ENCODE assay signal across 2 cellular contexts in genomic region chr19:55352746-55353145, GRCh38.
TF ChIP-seq lines count a peak whose summit lies in the region.

No MANE protein-coding gene starts in this region.

TF ChIP-seq in HepG2, 621 proteins besides CTCF, POLR2A, EP300 and RAD21:
- TF ChIP-seq STAG1 (CRISPR knock-in tag; IDR thresholded peaks at IDR 0.05) (no peak), ZNF547 (CRISPR knock-in tag; IDR thresholded peaks at IDR 0.05) (0 out of 2 replicates have a peak, but pooled peaks have one; percentile 23)

TF ChIP-seq in WTC11, 78 proteins besides CTCF, POLR2A, EP300 and RAD21:
- TF ChIP-seq ETV6 (CRISPR knock-in tag; IDR thresholded peaks at IDR 0.05) (no peak), ZNF232 (CRISPR knock-in tag; IDR thresholded peaks at IDR 0.05) (no peak), JUN (CRISPR knock-in tag; IDR thresholded peaks at IDR 0.05) (no peak)
TF ChIP-seq in WTC11: peak in this region for 0.
